Comparison of ENCODE assay signal across 8 cellular contexts in genomic region chr10:114526112-114526496, GRCh38.
DNase-seq lines count a peak whose midpoint lies in the region; FAIRE-seq and TF ChIP-seq lines count a peak whose summit lies in the region.

No MANE protein-coding gene starts in this region.

- H3K27me3 ChIP-seq in H9 (ENCODE audit: insufficient read depth, low read length), result no peaks in the 10 kb centered on the region

- no peak overlapping the region for H4K91ac ChIP-seq in H9 (ENCODE audit: insufficient read length, low read depth, low read length)

- no peak overlapping the region for H2BK12ac ChIP-seq in H9 (ENCODE audit: insufficient read length, low read depth, low read length)

- H3K36me3 Mint-ChIP-seq in H9 (ENCODE audit: insufficient read depth in 1 of 3, low read depth in 3 of 3), result no peaks in the 10 kb centered on the region
- H3K36me3 Mint-ChIP-seq in nephron (ENCODE audit: low read depth), result no peaks in the 10 kb centered on the region

- no peaks in the 10 kb centered on the region for H3K79me1 ChIP-seq in H9 (ENCODE audit: insufficient read depth, low read depth, low read length, poor library complexity, severe bottlenecking)

- H3K27ac ChIP-seq in H9 (ENCODE audit: insufficient read length, low read depth, low read length), result no peak overlapping the region

- H3K4me1 Mint-ChIP-seq in H9 (peaks cover 58 to 60% of the 10 kb centered on the region in 2 experiments), nephron (peaks cover 52% of the 10 kb centered on the region)

- H3K27ac Mint-ChIP-seq in H9 (peak overlapping the region; percentile 91 to 96 (median 96); a peak in 6 of 7 replicates), nephron (peak overlapping the region; percentile 96 to 97 (median 97))

- H4K5ac ChIP-seq in H9 (ENCODE audit: insufficient read length, low read depth, low read length), result no peak overlapping the region

- H3K23me2 ChIP-seq in H9 (ENCODE audit: insufficient read length, low read depth, low read length, poor library complexity, severe bottlenecking), result peaks cover 10% of the 10 kb centered on the region

- no peak overlapping the region for H3T11ph ChIP-seq in H9 (ENCODE audit: low read length)

- peak overlapping the region; percentile 1 for H3K18ac ChIP-seq in H9 (ENCODE audit: insufficient read length, low read depth, low read length)

- no peak overlapping the region for H4K8ac ChIP-seq in H9 (replicated peaks; ENCODE audit: insufficient read length, low read depth, low read length)

- no peaks in the 10 kb centered on the region for H3K9me3 ChIP-seq in H9 (ENCODE audit: control insufficient read depth, low read depth, low read length)

- H3K56ac ChIP-seq in H9 (ENCODE audit: insufficient read length, low read depth, low read length), result no peak overlapping the region

- peaks cover 11% of the 10 kb centered on the region; the same call in 1 of the 2 replicates for H3K4me1 ChIP-seq in H9 (ENCODE audit: insufficient read depth, low read length)

- H3K23ac ChIP-seq in H9 (ENCODE audit: insufficient read length, low read depth, low read length), result no peak overlapping the region

- DNase-seq in GM13977 (ENCODE audit: low spot score) (peak; percentile 31), H9 (no peak), NCI-H526 (lab: John Stamatoyannopoulos, UW) (peak; percentile 26 to 35), NCI-H2171 (lab: John Stamatoyannopoulos, UW) (no peak), frontal cortex (ENCODE audit: low spot score in 2 of 2) (no peak)
- peak; percentile 29 for DNase-seq in effector CD4-positive, alpha-beta T cell
- no peak for DNase-seq in stimulated activated CD4-positive, alpha-beta T cell treated with anti-CD3 and anti-CD28 coated beads, Interleukin-2, amount 100 ng/mL, for 48 hours

- peak overlapping the region; percentile 58 for H3K4me2 ChIP-seq in H9 (ENCODE audit: insufficient read depth, insufficient read length, low read length)

- H3K4me3 Mint-ChIP-seq in H9 (peak overlapping the region; percentile 80 to 91), nephron (peak overlapping the region; percentile 85 to 95 (median 93))

- TF ChIP-seq CTCF in GM13977 (IDR thresholded peaks at IDR 0.05; ENCODE audit: extremely low read depth, insufficient read depth, missing control alignments) (no peak), H9 (conservative IDR thresholded peaks at IDR 0.05) (no peak), nephron (IDR thresholded peaks at IDR 0.05; ENCODE audit: unreplicated experiment in 3 of 3) (no peak)

- H3K4ac ChIP-seq in H9 (ENCODE audit: low read depth, low read length), result no peak overlapping the region

- no peak overlapping the region for H2AK5ac ChIP-seq in H9 (ENCODE audit: insufficient read length, low read length)

- no peak overlapping the region for H2BK5ac ChIP-seq in H9 (ENCODE audit: insufficient read length, low read length)

- WGBS in H9 (ENCODE audit: extremely low coverage, insufficient read length, low lambda C conversion rate), result no CpG with 5 or more reads among the region's 5 CpGs

- no peak overlapping the region for H3K14ac ChIP-seq in H9 (ENCODE audit: insufficient read depth, low read length)

- no peaks in the 10 kb centered on the region; the same call in 1 of the 2 replicates for H3K27me3 Mint-ChIP-seq in H9 (ENCODE audit: low read depth)
- H3K27me3 Mint-ChIP-seq in nephron (ENCODE audit: low read depth), result peaks cover 11% of the 10 kb centered on the region

- peak overlapping the region; percentile 23 for H3K9ac ChIP-seq in H9 (ENCODE audit: extremely low read depth, insufficient read length, low read length)

- H4K20me1 ChIP-seq in H9 (ENCODE audit: control insufficient read depth, insufficient read depth, insufficient read length), result no peaks in the 10 kb centered on the region

- no peak overlapping the region for H2BK20ac ChIP-seq in H9 (ENCODE audit: low read depth, low read length, poor library complexity, severe bottlenecking)

- no peak overlapping the region for H2BK120ac ChIP-seq in H9 (ENCODE audit: low read depth, low read length, poor library complexity, severe bottlenecking)

- in situ Hi-C loops in GM13977 (cut with MboI; ENCODE audit: low pct_unique_long_range_greater_than_20kb, low sequenced_read_pairs, unreplicated experiment), result no loop called here

- FAIRE-seq in frontal cortex (lab: Jason Lieb, UNC), result no peak

- peaks cover 2% of the 10 kb centered on the region; the same call in 1 of the 2 replicates for H3K79me2 ChIP-seq in H9 (ENCODE audit: insufficient read depth, low read length)

- H2AFZ ChIP-seq in H9 (ENCODE audit: low read length), result no peak overlapping the region

- no peak overlapping the region for H2BK15ac ChIP-seq in H9 (ENCODE audit: low read depth, low read length)

- H3K9me3 Mint-ChIP-seq in H9 (no peaks in the 10 kb centered on the region; a peak in 1 of 5 replicates), nephron (no peaks in the 10 kb centered on the region)

Comparison
In these comparisons a context has a peak if more than half of its experiments do, and no peak if none do; other contexts are left out.
1. DNase-seq: peak in GM13977 (single experiment), NCI-H526 (2 of 2) and effector CD4-positive, alpha-beta T cell (single experiment); none in H9 (single experiment), NCI-H2171 (single experiment), frontal cortex (0 of 2) and stimulated activated CD4-positive, alpha-beta T cell treated with anti-CD3 and anti-CD28 coated beads, Interleukin-2, amount 100 ng/mL, for 48 hours (0 of 2).